8 cellular contexts compared by ENCODE assay signal in the genomic region with DNA sequence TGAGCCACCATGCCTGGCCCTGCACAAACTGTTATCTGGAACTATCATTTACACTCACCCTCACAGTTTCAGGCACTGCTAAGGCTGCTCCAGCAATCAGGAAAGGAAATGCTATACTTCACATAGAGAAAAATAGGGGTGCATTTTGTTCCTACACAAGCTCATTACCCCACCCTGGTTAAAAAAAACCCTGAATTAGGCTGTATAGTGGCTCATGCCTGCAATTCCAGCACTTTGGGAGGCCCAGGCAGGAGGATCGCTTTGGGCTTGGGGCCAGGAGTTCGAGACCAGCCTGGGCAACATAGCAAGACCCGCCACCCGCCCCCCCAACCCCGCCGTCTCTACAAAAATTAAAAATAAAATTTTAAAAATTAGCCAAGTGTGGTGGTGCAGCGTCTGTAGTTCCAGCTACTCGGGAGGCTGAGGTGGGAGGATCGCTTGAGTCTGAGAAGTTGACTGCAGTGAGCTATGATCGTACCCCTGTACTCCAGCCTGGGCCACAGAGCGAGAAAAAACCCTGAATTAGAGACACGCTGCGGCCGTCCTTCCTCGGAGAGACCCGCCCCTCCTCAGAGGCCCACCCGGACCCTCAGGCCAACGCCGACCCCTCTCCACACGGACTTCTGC. TPM values are rescaled to one million over a fixed set of nuclear protein-coding genes. Genes with fewer than 3 reads are reported as not detected.
DNase-seq lines count a peak whose midpoint lies in the region; ATAC-seq and TF ChIP-seq lines count a peak whose summit lies in the region.

No MANE protein-coding gene starts in this region.

- H3K4me2 ChIP-seq in hepatocyte, result peak overlapping the region; percentile 75

- H3K9me3 Mint-ChIP-seq in activated CD8-positive, alpha-beta T cell treated with anti-CD3 and anti-CD28 coated beads, Interleukin-2, amount 10 ng/mL, durations not matched to agents 7 days and 5 days (ENCODE audit: insufficient read depth), result no peaks in the 10 kb centered on the region
- no peaks in the 10 kb centered on the region for H3K9me3 Mint-ChIP-seq in stimulated activated memory B cell treated with anti-CD40 and anti-IgM and Interleukin-4, amounts not matched to agents 10 μg/mL and 1 μg/mL and 100 μg/mL, for 72 hours

- CTCF ChIA-PET in activated CD8-positive, alpha-beta T cell treated with anti-CD3 and anti-CD28 coated beads, Interleukin-2, amount 10 ng/mL, durations not matched to agents 7 days and 5 days (lab: Charles Lee), result interaction anchor here (1.3 kb wide), 1 partner anchor 12 kb away, joined by 3 read pairs; no protein-coding TSS in a partner anchor

- peak overlapping the region; percentile 86 for H2AFZ ChIP-seq in hepatocyte

- peak overlapping the region; percentile 73 for H3K27ac ChIP-seq in hepatocyte

- H3K4me3 Mint-ChIP-seq in activated CD8-positive, alpha-beta T cell treated with anti-CD3 and anti-CD28 coated beads, Interleukin-2, amount 10 ng/mL, durations not matched to agents 7 days and 5 days, result peak overlapping the region; percentile 98
- H3K4me3 Mint-ChIP-seq in stimulated activated memory B cell treated with anti-CD40 and anti-IgM and Interleukin-4, amounts not matched to agents 10 μg/mL and 1 μg/mL and 100 μg/mL, for 72 hours, result peak overlapping the region; percentile 100

- no peak for TF ChIP-seq CTCF in hepatocyte (IDR thresholded peaks at IDR 0.05; ENCODE audit: poor library complexity)

- in situ Hi-C loops in ACHN (cut with HindIII; ENCODE audit: low pct_ligation_motif_present, low pct_unique_long_range_greater_than_20kb, low sequenced_read_pairs), result no loop called here

- H3K27me3 Mint-ChIP-seq in activated CD8-positive, alpha-beta T cell treated with anti-CD3 and anti-CD28 coated beads, Interleukin-2, amount 10 ng/mL, durations not matched to agents 7 days and 5 days (ENCODE audit: low read depth), result no peaks in the 10 kb centered on the region
- H3K27me3 Mint-ChIP-seq in stimulated activated memory B cell treated with anti-CD40 and anti-IgM and Interleukin-4, amounts not matched to agents 10 μg/mL and 1 μg/mL and 100 μg/mL, for 72 hours, result no peaks in the 10 kb centered on the region

- peak; percentile 2 for ATAC-seq in HG02571 (IDR thresholded peaks at IDR 0.05; ENCODE audit: unreplicated experiment)
- ATAC-seq in activated CD8-positive, alpha-beta T cell treated with anti-CD3 and anti-CD28 coated beads, Interleukin-2, amount 10 ng/mL, durations not matched to agents 7 days and 5 days, result peak; percentile 14
- ATAC-seq in stimulated activated memory B cell treated with anti-CD40 and anti-IgM and Interleukin-4, amounts not matched to agents 10 μg/mL and 1 μg/mL and 100 μg/mL, for 72 hours, result peak; percentile 28
- no peak for ATAC-seq in GM18909 (IDR thresholded peaks at IDR 0.05; ENCODE audit: poor library complexity, unreplicated experiment)

- no peaks in the 10 kb centered on the region for H3K9me3 ChIP-seq in hepatocyte (ENCODE audit: low read depth)

- POLR2A ChIA-PET in activated CD8-positive, alpha-beta T cell treated with anti-CD3 and anti-CD28 coated beads, Interleukin-2, amount 10 ng/mL, durations not matched to agents 7 days and 5 days (lab: Charles Lee), result interaction anchor here (0.8 to 1.7 kb wide), 4 partner anchors 20 to 476 kb away, joined by 3 to 12 read pairs (median 4); partner anchors contain the start of genes BUD31 and PDAP1

- peaks cover 15% of the 10 kb centered on the region for H3K4me1 ChIP-seq in hepatocyte (ENCODE audit: insufficient read depth)

- peaks cover 32% of the 10 kb centered on the region for H3K36me3 Mint-ChIP-seq in activated CD8-positive, alpha-beta T cell treated with anti-CD3 and anti-CD28 coated beads, Interleukin-2, amount 10 ng/mL, durations not matched to agents 7 days and 5 days (ENCODE audit: low read depth)
- peaks cover 35% of the 10 kb centered on the region for H3K36me3 Mint-ChIP-seq in stimulated activated memory B cell treated with anti-CD40 and anti-IgM and Interleukin-4, amounts not matched to agents 10 μg/mL and 1 μg/mL and 100 μg/mL, for 72 hours

- peak overlapping the region; percentile 96 for H3K27ac Mint-ChIP-seq in activated CD8-positive, alpha-beta T cell treated with anti-CD3 and anti-CD28 coated beads, Interleukin-2, amount 10 ng/mL, durations not matched to agents 7 days and 5 days
- peak overlapping the region; percentile 86 for H3K27ac Mint-ChIP-seq in stimulated activated memory B cell treated with anti-CD40 and anti-IgM and Interleukin-4, amounts not matched to agents 10 μg/mL and 1 μg/mL and 100 μg/mL, for 72 hours

- peaks cover 30% of the 10 kb centered on the region for H3K4me1 Mint-ChIP-seq in activated CD8-positive, alpha-beta T cell treated with anti-CD3 and anti-CD28 coated beads, Interleukin-2, amount 10 ng/mL, durations not matched to agents 7 days and 5 days (ENCODE audit: low read depth)
- peaks cover 42% of the 10 kb centered on the region for H3K4me1 Mint-ChIP-seq in stimulated activated memory B cell treated with anti-CD40 and anti-IgM and Interleukin-4, amounts not matched to agents 10 μg/mL and 1 μg/mL and 100 μg/mL, for 72 hours

- peak overlapping the region; percentile 93 for H3K4me3 ChIP-seq in hepatocyte

- no peaks in the 10 kb centered on the region for H3K27me3 ChIP-seq in hepatocyte

- H3K36me3 ChIP-seq in hepatocyte (replicated peaks; ENCODE audit: insufficient read depth, low read depth), result no peaks in the 10 kb centered on the region

- WGBS in hepatocyte (ENCODE audit: low lambda C conversion rate, missing lambda C conversion rate), result 40% methylated on average over 11 of the region's 20 CpGs

- H3K9me2 ChIP-seq in hepatocyte (replicated peaks; ENCODE audit: insufficient read depth), result no peaks in the 10 kb centered on the region

- H3K79me2 ChIP-seq in hepatocyte, result peaks cover 72% of the 10 kb centered on the region

- H4K20me1 ChIP-seq in hepatocyte (ENCODE audit: insufficient read depth, poor library complexity, severe bottlenecking), result peaks cover 6% of the 10 kb centered on the region

- DNase-seq in ACHN, result peak; percentile 24
- DNase-seq in activated CD8-positive, alpha-beta T cell treated with anti-CD3 and anti-CD28 coated beads, Interleukin-2, amount 10 ng/mL, durations not matched to agents 7 days and 5 days, result no peak
- peak; percentile 15 for DNase-seq in hepatocyte (ENCODE audit: low spot score)
- no peak for DNase-seq in SKM-1 (lab: John Stamatoyannopoulos, UW; ENCODE audit: unreplicated experiment)
- DNase-seq in SW480 (ENCODE audit: low spot score), result no peak

RNA-seq across cellular contexts. Expression of gene PTCD1, which starts 0.5 kb away (rescaled TPM):
- total RNA-seq in activated CD8-positive, alpha-beta T cell treated with anti-CD3 and anti-CD28 coated beads, Interleukin-2, amount 10 ng/mL, durations not matched to agents 7 days and 5 days, result 10 to 100 TPM; 10.9 to 13.4 TPM
- total RNA-seq in hepatocyte, result 9.2 and 11.3 TPM in 2 replicates
- 7.0 and 10.8 TPM in 2 replicates for polyA plus RNA-seq in hepatocyte

RNA-seq across cellular contexts. Expression of gene CPSF4, which starts 0.7 kb away (rescaled TPM):
- 10 to 100 TPM; 64.0 to 65.8 TPM for total RNA-seq in activated CD8-positive, alpha-beta T cell treated with anti-CD3 and anti-CD28 coated beads, Interleukin-2, amount 10 ng/mL, durations not matched to agents 7 days and 5 days
- total RNA-seq in hepatocyte, result 25.3 and 37.6 TPM in 2 replicates
- 35.1 and 41.1 TPM in 2 replicates for polyA plus RNA-seq in hepatocyte

RNA-seq across cellular contexts. Expression of gene ATP5MF, which starts 27.9 kb away (rescaled TPM):
- total RNA-seq in activated CD8-positive, alpha-beta T cell treated with anti-CD3 and anti-CD28 coated beads, Interleukin-2, amount 10 ng/mL, durations not matched to agents 7 days and 5 days, result 100 to 1,000 TPM; 437 to 479 TPM
- 2,783 and 3,615 TPM in 2 replicates for total RNA-seq in hepatocyte
- 785 and 822 TPM in 2 replicates for polyA plus RNA-seq in hepatocyte

RNA-seq across cellular contexts. Expression of gene BUD31, which starts 29.3 kb away (rescaled TPM):
- 100 to 1,000 TPM; 101 to 110 TPM for total RNA-seq in activated CD8-positive, alpha-beta T cell treated with anti-CD3 and anti-CD28 coated beads, Interleukin-2, amount 10 ng/mL, durations not matched to agents 7 days and 5 days
- 77.5 and 87.7 TPM in 2 replicates for total RNA-seq in hepatocyte
- 233 and 235 TPM in 2 replicates for polyA plus RNA-seq in hepatocyte

RNA-seq across cellular contexts. Expression of gene PDAP1, which starts 29.7 kb away (rescaled TPM):
- 100 to 1,000 TPM; 104 TPM for total RNA-seq in activated CD8-positive, alpha-beta T cell treated with anti-CD3 and anti-CD28 coated beads, Interleukin-2, amount 10 ng/mL, durations not matched to agents 7 days and 5 days
- total RNA-seq in hepatocyte, result 93.9 and 110 TPM in 2 replicates
- 52.6 and 76.5 TPM in 2 replicates for polyA plus RNA-seq in hepatocyte

Comparison
In these comparisons a context has a peak if more than half of its experiments do, and no peak if none do; other contexts are left out.
1. DNase-seq: peak in ACHN (single experiment) and hepatocyte (single experiment); none in activated CD8-positive, alpha-beta T cell treated with anti-CD3 and anti-CD28 coated beads, Interleukin-2, amount 10 ng/mL, durations not matched to agents 7 days and 5 days (single experiment), SKM-1 (single experiment) and SW480 (single experiment).